ENCODE assay signal across 13 cellular contexts in the genomic region with DNA sequence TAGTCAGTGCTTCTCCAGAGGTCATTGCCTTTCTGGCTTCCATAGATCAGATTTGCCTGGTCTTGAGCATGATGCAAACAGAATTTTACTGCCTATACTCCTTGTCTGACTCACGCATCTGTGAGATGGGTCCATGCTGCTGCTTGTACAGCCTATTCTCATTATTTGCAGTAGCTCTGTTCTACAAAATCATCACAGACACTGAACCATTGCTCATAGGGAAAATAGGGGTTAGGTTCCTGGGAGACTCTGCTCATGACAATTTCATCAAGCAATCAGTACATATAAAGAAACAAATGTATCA.
"Had no signal": no experiment of that assay in that cellular context is flagged by ENCODE, and none has a peak within 500 bp of the region (broad histone marks: within the 10 kb centered on the region; RNA-seq: fewer than 3 reads in every experiment).

No MANE protein-coding gene starts in this region.

- H3K36me3 ChIP-seq: cardiac muscle cell, gastroesophageal sphincter, heart left ventricle, sigmoid colon, vagina had no signal

- H3K9me3 ChIP-seq: body of pancreas, gastroesophageal sphincter, heart left ventricle, sigmoid colon, testis, vagina had no signal

- H3K27me3 ChIP-seq: body of pancreas, cardiac muscle cell, gastroesophageal sphincter, heart left ventricle, sigmoid colon, testis, vagina had no signal

- DNase-seq: activated CD4-positive, alpha-beta T cell treated with anti-CD3 and anti-CD28 coated beads for 1 hour; activated gamma-delta T cell; cortex of kidney; left colon; sigmoid colon; stimulated activated CD4-positive, alpha-beta T cell treated with anti-CD3 and anti-CD28 coated beads, Interleukin-2, amount 100 ng/mL, for 48 hours; testis had no signal

- H3K27ac ChIP-seq: body of pancreas, cardiac muscle cell, epithelial cell of prostate, gastroesophageal sphincter, sigmoid colon, testis, vagina had no signal

- H3K4me1 ChIP-seq: vagina had no signal

- H3K4me3 ChIP-seq: body of pancreas, cardiac muscle cell, gastroesophageal sphincter, heart left ventricle, sigmoid colon, testis, vagina had no signal
